ENCODE assay signal across 25 cellular contexts in genomic region chr4:33453916-33454315, GRCh38.
"Had no signal": no experiment of that assay in that cellular context is flagged by ENCODE, and none has a peak within 500 bp of the region (broad histone marks: within the 10 kb centered on the region; RNA-seq: fewer than 3 reads in every experiment).

No MANE protein-coding gene starts in this region.

- H3K36me3 ChIP-seq: left lung, lower lobe of right lung, pancreas, prostate gland, stomach, thoracic aorta, tibial nerve, upper lobe of left lung, vagina had no signal

- ATAC-seq: left colon; naive thymus-derived CD8-positive, alpha-beta T cell; pancreas; right cardiac atrium; sciatic nerve; stimulated activated naive B cell treated with anti-CD40 and anti-IgM and Interleukin-4, amounts not matched to agents 10 μg/mL and 1 μg/mL and 100 μg/mL, for 72 hours; stimulated activated naive CD8-positive, alpha-beta T cell treated with anti-CD3 and anti-CD28 coated beads, Interleukin-15, Interleukin-2, amounts not matched to agents 100 U/mL and 50 U/mL, for 24 hours had no signal

- H3K27ac ChIP-seq: left lung, lower lobe of right lung, pancreas, prostate gland, skin epidermis, stomach, thoracic aorta, tibial nerve, upper lobe of left lung, vagina had no signal

- H3K27me3 ChIP-seq: left lung, pancreas, stomach, tibial nerve, upper lobe of left lung, vagina had no signal

- H3K9me3 ChIP-seq: lower lobe of right lung, pancreas, prostate gland, thoracic aorta, upper lobe of left lung, vagina had no signal

- H3K4me3 ChIP-seq: left lung, lower lobe of right lung, pancreas, prostate gland, skin epidermis, stomach, thoracic aorta, tibial nerve, upper lobe of left lung, vagina had no signal

- DNase-seq: kidney; left colon; left lung; lower lobe of right lung; mammary epithelial cell; mesenchymal stem cell; naive thymus-derived CD8-positive, alpha-beta T cell; nucleus accumbens; pancreas; retina; right cardiac atrium; stimulated activated CD4-positive, alpha-beta T cell treated with anti-CD3 and anti-CD28 coated beads, Interleukin-12 subunit alpha, Interleukin-12 subunit beta, amount 100 ng/mL, for 4 hours; stimulated activated CD4-positive, alpha-beta T cell treated with anti-CD3 and anti-CD28 coated beads, Interleukin-15, amount 100 ng/mL, for 24 hours; stimulated activated CD4-positive, alpha-beta T cell treated with anti-CD3 and anti-CD28 coated beads, Interleukin-2, amount 100 ng/mL, for 24 hours; stimulated activated CD4-positive, alpha-beta T cell treated with anti-CD3 and anti-CD28 coated beads, Interleukin-4, amount 100 ng/mL, for 1 hour; stimulated activated naive B cell treated with anti-CD40 and anti-IgM and Interleukin-4, amounts not matched to agents 10 μg/mL and 1 μg/mL and 100 μg/mL, for 72 hours; stimulated activated naive CD8-positive, alpha-beta T cell treated with anti-CD3 and anti-CD28 coated beads, Interleukin-15, Interleukin-2, amounts not matched to agents 100 U/mL and 50 U/mL, for 24 hours; stomach; upper lobe of left lung had no signal

- H3K4me1 ChIP-seq: left lung, lower lobe of right lung, pancreas, prostate gland, stomach, tibial nerve, upper lobe of left lung, vagina had no signal
